ENCODE assay signal across 20 cellular contexts in the genomic region with DNA sequence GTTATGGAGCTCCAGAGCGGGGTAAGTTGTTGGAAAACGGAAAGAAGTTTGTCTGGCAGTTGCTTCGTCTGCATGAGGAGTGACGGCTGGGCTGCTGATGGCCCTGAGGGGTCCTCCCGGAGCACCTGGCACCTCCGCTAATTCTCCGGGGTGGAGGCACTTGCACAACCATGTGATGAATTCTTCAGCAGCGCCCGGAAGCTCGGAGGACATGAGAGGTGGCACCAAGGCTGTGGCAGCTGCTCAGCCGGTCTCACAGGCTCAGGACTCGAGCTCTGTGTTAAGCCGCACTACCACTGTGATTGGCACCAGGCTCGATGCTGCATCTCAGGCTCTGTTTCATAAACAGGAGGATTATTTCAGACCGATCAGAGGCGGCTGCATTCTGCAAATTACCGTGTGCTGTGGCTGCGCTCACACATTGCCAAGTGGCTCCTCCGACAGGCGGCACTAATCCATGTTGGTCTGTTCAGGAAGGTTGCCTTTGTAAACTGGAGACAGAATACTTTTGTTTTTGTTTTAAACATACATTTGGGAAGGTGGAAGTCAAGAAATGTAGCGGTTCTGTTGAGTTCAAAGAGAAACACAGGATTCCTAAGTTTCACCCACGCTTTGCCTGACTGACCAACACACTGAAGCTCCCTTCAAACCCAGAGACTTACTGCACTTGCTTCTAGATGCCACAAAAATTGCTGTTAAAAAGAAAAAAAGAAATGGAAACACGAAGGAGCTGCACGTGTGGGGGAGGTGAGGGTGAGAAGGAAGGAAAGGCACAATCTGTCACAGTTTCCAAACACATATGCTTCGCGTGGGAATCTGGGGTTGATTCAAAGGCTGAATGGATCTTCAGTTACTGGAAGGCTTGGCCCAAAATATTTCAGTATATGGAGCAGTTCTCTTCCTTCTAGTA.
"Had no signal": no experiment of that assay in that cellular context is flagged by ENCODE, and none has a peak within 500 bp of the region (broad histone marks: within the 10 kb centered on the region; RNA-seq: fewer than 3 reads in every experiment).

No MANE protein-coding gene starts in this region.

- H3K4me1 Mint-ChIP-seq: activated CD8-positive, alpha-beta memory T cell treated with anti-CD3 and anti-CD28 coated beads, Interleukin-2, amount 10 ng/mL, durations not matched to agents 7 days and 5 days; mesothelial cell of epicardium; nephron had no signal

- H3K4me3 ChIP-seq: colonic mucosa, psoas muscle, suprapubic skin, transverse colon had no signal

- H3K27me3 ChIP-seq: colonic mucosa, transverse colon had no signal

- H3K36me3 Mint-ChIP-seq: activated CD8-positive, alpha-beta memory T cell treated with anti-CD3 and anti-CD28 coated beads, Interleukin-2, amount 10 ng/mL, durations not matched to agents 7 days and 5 days; activated naive CD8-positive, alpha-beta T cell treated with anti-CD3 and anti-CD28 coated beads for 36 hours; mesothelial cell of epicardium had no signal

- H3K4me3 Mint-ChIP-seq: activated CD4-positive, alpha-beta memory T cell treated with anti-CD3 and anti-CD28 coated beads, Interleukin-2, amount 10 ng/mL, durations not matched to agents 7 days and 5 days; activated CD8-positive, alpha-beta memory T cell treated with anti-CD3 and anti-CD28 coated beads, Interleukin-2, amount 10 ng/mL, durations not matched to agents 7 days and 5 days; activated naive CD8-positive, alpha-beta T cell treated with anti-CD3 and anti-CD28 coated beads for 36 hours; mesothelial cell of epicardium; nephron; stimulated activated naive CD8-positive, alpha-beta T cell treated with anti-CD3 and anti-CD28 coated beads, Interleukin-15, Interleukin-2, amounts not matched to agents 100 ng/mL and 50 ng/mL, for 24 hours; T-helper 17 cell had no signal

- DNase-seq: activated CD4-positive, alpha-beta memory T cell treated with anti-CD3 and anti-CD28 coated beads, Interleukin-2, amount 10 ng/mL, durations not matched to agents 7 days and 5 days; activated CD4-positive, alpha-beta T cell treated with anti-CD3 and anti-CD28 coated beads for 4 hours; activated CD8-positive, alpha-beta memory T cell treated with anti-CD3 and anti-CD28 coated beads, Interleukin-2, amount 10 ng/mL, durations not matched to agents 7 days and 5 days; activated naive CD4-positive, alpha-beta T cell; activated naive CD8-positive, alpha-beta T cell treated with anti-CD3 and anti-CD28 coated beads for 36 hours; amniotic stem cell; colonic mucosa; psoas muscle; right cardiac atrium; T-helper 17 cell; transverse colon had no signal

- H3K27ac ChIP-seq: colonic mucosa, psoas muscle, suprapubic skin, transverse colon, VCaP had no signal

- H3K27me3 Mint-ChIP-seq: activated CD4-positive, alpha-beta memory T cell treated with anti-CD3 and anti-CD28 coated beads, Interleukin-2, amount 10 ng/mL, durations not matched to agents 7 days and 5 days; activated CD8-positive, alpha-beta memory T cell treated with anti-CD3 and anti-CD28 coated beads, Interleukin-2, amount 10 ng/mL, durations not matched to agents 7 days and 5 days had no signal

- FAIRE-seq: endometrium, frontal cortex, keratinocyte had no signal

- ATAC-seq: activated CD8-positive, alpha-beta memory T cell treated with anti-CD3 and anti-CD28 coated beads, Interleukin-2, amount 10 ng/mL, durations not matched to agents 7 days and 5 days; left lobe of liver; psoas muscle; right cardiac atrium; T-helper 17 cell had no signal

- H3K27ac Mint-ChIP-seq: activated CD4-positive, alpha-beta memory T cell treated with anti-CD3 and anti-CD28 coated beads, Interleukin-2, amount 10 ng/mL, durations not matched to agents 7 days and 5 days; activated CD8-positive, alpha-beta memory T cell treated with anti-CD3 and anti-CD28 coated beads, Interleukin-2, amount 10 ng/mL, durations not matched to agents 7 days and 5 days; activated naive CD8-positive, alpha-beta T cell treated with anti-CD3 and anti-CD28 coated beads for 36 hours; mesothelial cell of epicardium; nephron; stimulated activated naive CD8-positive, alpha-beta T cell treated with anti-CD3 and anti-CD28 coated beads, Interleukin-15, Interleukin-2, amounts not matched to agents 100 ng/mL and 50 ng/mL, for 24 hours; T-helper 17 cell had no signal

- H3K9me3 Mint-ChIP-seq: activated CD4-positive, alpha-beta memory T cell treated with anti-CD3 and anti-CD28 coated beads, Interleukin-2, amount 10 ng/mL, durations not matched to agents 7 days and 5 days; activated naive CD8-positive, alpha-beta T cell treated with anti-CD3 and anti-CD28 coated beads for 36 hours; mesothelial cell of epicardium; nephron; stimulated activated naive CD8-positive, alpha-beta T cell treated with anti-CD3 and anti-CD28 coated beads, Interleukin-15, Interleukin-2, amounts not matched to agents 100 ng/mL and 50 ng/mL, for 24 hours had no signal
